8 cellular contexts compared by ENCODE assay signal in the genomic region with DNA sequence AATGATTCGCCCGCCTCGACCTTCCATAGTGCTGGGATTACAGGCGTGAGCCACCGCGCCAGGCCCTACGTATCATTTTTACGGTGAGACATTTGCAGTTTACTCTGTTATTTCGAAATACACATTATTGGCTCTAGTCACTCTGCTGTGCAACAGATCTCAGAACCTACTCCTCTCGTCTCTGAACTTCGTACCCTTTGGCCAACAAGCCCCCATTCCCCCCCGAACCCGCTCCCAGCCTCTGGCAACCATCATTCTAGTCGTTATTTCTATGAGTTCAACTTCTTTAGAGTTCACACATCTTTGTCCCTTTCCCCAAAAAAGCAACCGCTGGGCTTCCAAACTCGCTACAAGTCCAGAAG. TPM values are rescaled to one million over a fixed set of nuclear protein-coding genes. Genes with fewer than 3 reads are reported as not detected.
DNase-seq lines count a peak whose midpoint lies in the region; ATAC-seq and TF ChIP-seq lines count a peak whose summit lies in the region.

No MANE protein-coding gene starts in this region.

- TF ChIP-seq POLR2A in upper lobe of left lung (IDR thresholded peaks at IDR 0.05): no peak

- H4K5ac ChIP-seq in mesendoderm (ENCODE audit: low read length): no peak overlapping the region

- H2BK15ac ChIP-seq in mesendoderm (replicated peaks; ENCODE audit: low read depth): no peak overlapping the region

- H3K79me1 ChIP-seq in mesendoderm (ENCODE audit: low read length): no peaks in the 10 kb centered on the region

- peak overlapping the region; percentile 28 for H3K4me2 ChIP-seq in mesendoderm (ENCODE audit: low read length)

- H3K9ac ChIP-seq in mesendoderm (ENCODE audit: low read length): peak overlapping the region; percentile 48

- peak overlapping the region; percentile 91 for H3K18ac ChIP-seq in mesendoderm (ENCODE audit: low read length)

- 11 to 12% methylated on average over 16 of the region's 16 CpGs for WGBS in ectodermal cell, 2 experiments
- WGBS in mesendoderm (ENCODE audit: extremely low coverage, insufficient coverage, low lambda C conversion rate): no CpG with 5 or more reads among the region's 16 CpGs
- 0% methylated on average over 16 of the region's 16 CpGs for WGBS in upper lobe of left lung, 2 donors

- TF ChIP-seq EP300 in upper lobe of left lung (IDR thresholded peaks at IDR 0.05): no peak

- peak overlapping the region; percentile 61 for H3K56ac ChIP-seq in mesendoderm (ENCODE audit: low read length)

- H3K27me3 ChIP-seq in RWPE2 (ENCODE audit: insufficient read depth, poor library complexity, severe bottlenecking) (no peaks in the 10 kb centered on the region), ectodermal cell (ENCODE audit: control insufficient read depth, insufficient read depth, low read length, poor library complexity, severe bottlenecking) (no peaks in the 10 kb centered on the region), mesendoderm (ENCODE audit: insufficient read depth, low read length, poor library complexity) (no peaks in the 10 kb centered on the region), upper lobe of left lung (no peaks in the 10 kb centered on the region)

- no peak overlapping the region for H4K8ac ChIP-seq in mesendoderm (ENCODE audit: low read depth, low read length)

- no peak overlapping the region for H2AK5ac ChIP-seq in mesendoderm (ENCODE audit: low read length)

- H3K9me3 ChIP-seq in RWPE2 (ENCODE audit: severe bottlenecking) (no peaks in the 10 kb centered on the region), ectodermal cell (ENCODE audit: control insufficient read depth, low read length) (no peaks in the 10 kb centered on the region), upper lobe of left lung (no peaks in the 10 kb centered on the region)

- H3K36me3 ChIP-seq in RWPE2 (ENCODE audit: low read depth) (peaks cover 28% of the 10 kb centered on the region), ectodermal cell (ENCODE audit: control insufficient read depth, insufficient read depth, low read length) (peaks cover under 1% of the 10 kb centered on the region), mesendoderm (ENCODE audit: control insufficient read depth, insufficient read depth, low read length) (peaks cover 2% of the 10 kb centered on the region), upper lobe of left lung (peaks cover 0 to 24% (median 7%) of the 10 kb centered on the region in 4 donors)

- H3K79me2 ChIP-seq in mesendoderm (ENCODE audit: control insufficient read depth, insufficient read depth, low read length): no peaks in the 10 kb centered on the region

- peak overlapping the region; percentile 83 for H3K4ac ChIP-seq in mesendoderm (ENCODE audit: low read depth, low read length)

- no peak overlapping the region for H3K23ac ChIP-seq in mesendoderm (ENCODE audit: low read length)

- H3K4me1 ChIP-seq in RWPE2 (ENCODE audit: insufficient read depth, poor library complexity, severe bottlenecking): peaks cover 7% of the 10 kb centered on the region
- H3K4me1 ChIP-seq in ectodermal cell (ENCODE audit: control insufficient read depth, insufficient read depth, low read length): no peaks in the 10 kb centered on the region
- H3K4me1 ChIP-seq in mesendoderm (ENCODE audit: control insufficient read depth, low read depth, low read length): peaks cover 2% of the 10 kb centered on the region
- H3K4me1 ChIP-seq in upper lobe of left lung: peaks cover 5 to 11% (median 6%) of the 10 kb centered on the region in 4 donors

- peak; percentile 20 for ATAC-seq in GM19043 (IDR thresholded peaks at IDR 0.05; ENCODE audit: low read depth, unreplicated experiment)
- ATAC-seq in RWPE2 (ENCODE audit: low read depth): peak; percentile 37
- peak in 1 of 2 donors; percentile 78 for ATAC-seq in upper lobe of left lung (ENCODE audit: low FRiP score in 2 of 2)

- H3K27ac ChIP-seq in RWPE2 (ENCODE audit: poor library complexity, severe bottlenecking) (peak overlapping the region; percentile 56), ectodermal cell (ENCODE audit: insufficient read depth, low read depth, low read length, poor library complexity, severe bottlenecking) (no peak overlapping the region), mesendoderm (ENCODE audit: low read depth, low read length) (peak overlapping the region; percentile 74), upper lobe of left lung (peak overlapping the region; percentile 85 to 93 (median 88))

- TF ChIP-seq CTCF in RWPE2 (IDR thresholded peaks at IDR 0.05; ENCODE audit: poor library complexity, severe bottlenecking) (no peak), upper lobe of left lung (IDR thresholded peaks at IDR 0.05) (no peak)

- H3K4me3 ChIP-seq in RWPE2 (ENCODE audit: severe bottlenecking) (peak overlapping the region; percentile 50), ectodermal cell (ENCODE audit: insufficient read depth, low read depth, low read length) (peak overlapping the region; percentile 58), mesendoderm (ENCODE audit: low read length) (peak overlapping the region; percentile 81), upper lobe of left lung (peak overlapping the region; percentile 54 to 83 (median 72))

- DNase-seq in AG08395 (ENCODE audit: low spot score) (peak; percentile 30), RWPE2 (ENCODE audit: low spot score) (no peak), mesendoderm (peak; percentile 29), upper lobe of left lung (peak in 1 of 2 donors; percentile 41), NCI-H2029 treated with DMSO at 0.1 percent for 48 hours (lab: John Stamatoyannopoulos, UW) (no peak), T1000 (lab: John Stamatoyannopoulos, UW) (no peak)

- H2BK5ac ChIP-seq in mesendoderm (ENCODE audit: low read length): no peak overlapping the region

- H2BK120ac ChIP-seq in mesendoderm (ENCODE audit: low read depth, low read length): no peak overlapping the region

RNA-seq across cellular contexts. Expression of a gene that starts 0.7 kb away (rescaled TPM):
- polyA plus RNA-seq in ectodermal cell (2013, experiment 1 of 4): 71.6 TPM
- polyA plus RNA-seq in ectodermal cell (2013, experiment 2 of 4): 81.1 TPM
- polyA plus RNA-seq in ectodermal cell (2013, experiment 3 of 4): 53.5 TPM
- polyA plus RNA-seq in ectodermal cell (2013, experiment 4 of 4): 66.1 TPM
- 17.7 TPM for polyA plus RNA-seq in mesendoderm (2013, experiment 1 of 2)
- polyA plus RNA-seq in mesendoderm (2013, experiment 2 of 2): 18.0 TPM
- 10 to 100 TPM; 26.9 to 66.7 (median 35.9) TPM for total RNA-seq in upper lobe of left lung

RNA-seq across cellular contexts. Expression of a gene that starts 32.4 kb away (rescaled TPM):
- 8.5 TPM for polyA plus RNA-seq in ectodermal cell (2013, experiment 1 of 4)
- polyA plus RNA-seq in ectodermal cell (2013, experiment 2 of 4): 10.0 TPM
- polyA plus RNA-seq in ectodermal cell (2013, experiment 3 of 4): 7.7 TPM
- polyA plus RNA-seq in ectodermal cell (2013, experiment 4 of 4): 9.8 TPM
- polyA plus RNA-seq in mesendoderm (2013, experiment 1 of 2): 7.3 TPM
- 7.8 TPM for polyA plus RNA-seq in mesendoderm (2013, experiment 2 of 2)
- 10 to 100 TPM in 2 of 6 donors, 1 to 10 TPM in 4; 4.5 to 12.2 (median 7.2) TPM for total RNA-seq in upper lobe of left lung

Comparison
In these comparisons a context has a peak if more than half of its experiments do, and no peak if none do; other contexts are left out.
1. DNase-seq: peak in AG08395 (single experiment) and mesendoderm (single experiment); none in RWPE2 (single experiment), NCI-H2029 treated with DMSO at 0.1 percent for 48 hours (single experiment) and T1000 (single experiment).
2. Peak in every context shown above with its lines, with median percentiles within 50 percentile points of each other: H3K4me3 ChIP-seq.